In genomic region chr1:53888716-53889115, GRCh38 we compare ENCODE assay signal across 9 cellular contexts.
DNase-seq lines count a peak whose midpoint lies in the region; ATAC-seq and TF ChIP-seq lines count a peak whose summit lies in the region.
"Had no signal": no experiment of that assay in that cellular context is flagged by ENCODE, and none has a peak within 500 bp of the region (broad histone marks: within the 10 kb centered on the region; RNA-seq: fewer than 3 reads in every experiment).

No MANE protein-coding gene starts in this region.

- H3K9me3 Mint-ChIP-seq in dendritic cell treated with granulocyte-macrophage colony-stimulating factor and Interleukin-4, amounts not matched to agents 40 ng/mL and 50 ng/mL, for 4 days, result no peaks in the 10 kb centered on the region
- H3K9me3 Mint-ChIP-seq in nephron progenitor cell, result no peaks in the 10 kb centered on the region

- peak overlapping the region; percentile 80; the same call in 1 of the 2 replicates for H3K9ac ChIP-seq in BLaER1

- no peaks in the 10 kb centered on the region for H4K20me1 ChIP-seq in BLaER1

- no peak for TF ChIP-seq POLR2A in NB4 (IDR thresholded peaks at IDR 0.05; ENCODE audit: extremely low read depth, insufficient read length)

- H3K27me3 Mint-ChIP-seq in dendritic cell treated with granulocyte-macrophage colony-stimulating factor and Interleukin-4, amounts not matched to agents 40 ng/mL and 50 ng/mL, for 4 days, result no peaks in the 10 kb centered on the region
- H3K27me3 Mint-ChIP-seq in nephron progenitor cell (ENCODE audit: low read depth, poor library complexity), result peaks cover 3% of the 10 kb centered on the region

- peak overlapping the region; percentile 99 for H3K4me3 Mint-ChIP-seq in dendritic cell treated with granulocyte-macrophage colony-stimulating factor and Interleukin-4, amounts not matched to agents 40 ng/mL and 50 ng/mL, for 4 days
- peak overlapping the region; percentile 95 for H3K4me3 Mint-ChIP-seq in nephron progenitor cell

- no peaks in the 10 kb centered on the region for H3K9me3 ChIP-seq in BLaER1

- no peak for ATAC-seq in GM21737 (IDR thresholded peaks at IDR 0.05; ENCODE audit: unreplicated experiment)

- no peaks in the 10 kb centered on the region for H3K27me3 ChIP-seq in BLaER1

- peak overlapping the region; percentile 96 for H3K27ac Mint-ChIP-seq in dendritic cell treated with granulocyte-macrophage colony-stimulating factor and Interleukin-4, amounts not matched to agents 40 ng/mL and 50 ng/mL, for 4 days
- no peak overlapping the region for H3K27ac Mint-ChIP-seq in nephron progenitor cell

- DNase-seq in NB4 (ENCODE audit: low read depth) (no peak), nephron progenitor cell (no peak), NCI-H526 (lab: John Stamatoyannopoulos, UW) (no peak), NCI-H1105 (lab: John Stamatoyannopoulos, UW) (no peak)
- DNase-seq in activated CD4-positive, CD25-positive, alpha-beta regulatory T cell treated with anti-CD3 and anti-CD28 coated beads, Interleukin-2, amount 50 U/mL, for 72 hours, result no peak
- DNase-seq: NCI-H774 had no signal

- intact Hi-C loops in dendritic cell treated with granulocyte-macrophage colony-stimulating factor and Interleukin-4, amounts not matched to agents 40 ng/mL and 50 ng/mL, for 4 days (cut with micrococcal nuclease), result loop anchor here (1.0 to 2.0 kb wide), 2 partner anchors 50 to 58 kb away; partner anchors contain the start of genes LRRC42 and NDC1

- peaks cover 62% of the 10 kb centered on the region for H3K4me1 Mint-ChIP-seq in dendritic cell treated with granulocyte-macrophage colony-stimulating factor and Interleukin-4, amounts not matched to agents 40 ng/mL and 50 ng/mL, for 4 days (ENCODE audit: low read depth)
- peaks cover 31% of the 10 kb centered on the region for H3K4me1 Mint-ChIP-seq in nephron progenitor cell

- TF ChIP-seq CTCF in NB4 (IDR thresholded peaks at IDR 0.05; ENCODE audit: low read depth, low read length), result no peak
- TF ChIP-seq CTCF in nephron progenitor cell (IDR thresholded peaks at IDR 0.05), result no peak

- peaks cover 55% of the 10 kb centered on the region for H3K36me3 Mint-ChIP-seq in dendritic cell treated with granulocyte-macrophage colony-stimulating factor and Interleukin-4, amounts not matched to agents 40 ng/mL and 50 ng/mL, for 4 days (ENCODE audit: low read depth)
- H3K36me3 Mint-ChIP-seq in nephron progenitor cell (ENCODE audit: low read depth), result peaks cover 4% of the 10 kb centered on the region

- H3K36me3 ChIP-seq in BLaER1, result peaks cover 20% of the 10 kb centered on the region

- peaks cover 41% of the 10 kb centered on the region for H3K4me1 ChIP-seq in BLaER1

- H3K4me3 ChIP-seq in BLaER1 (peak overlapping the region; percentile 87), NB4 (ENCODE audit: low read depth, low read length) (peak overlapping the region; percentile 82)

- H3K4me2 ChIP-seq in BLaER1, result peak overlapping the region; percentile 84

- peak overlapping the region; percentile 82 for H3K27ac ChIP-seq in BLaER1
